ENCODE assay signal across 21 cellular contexts in the genomic region with DNA sequence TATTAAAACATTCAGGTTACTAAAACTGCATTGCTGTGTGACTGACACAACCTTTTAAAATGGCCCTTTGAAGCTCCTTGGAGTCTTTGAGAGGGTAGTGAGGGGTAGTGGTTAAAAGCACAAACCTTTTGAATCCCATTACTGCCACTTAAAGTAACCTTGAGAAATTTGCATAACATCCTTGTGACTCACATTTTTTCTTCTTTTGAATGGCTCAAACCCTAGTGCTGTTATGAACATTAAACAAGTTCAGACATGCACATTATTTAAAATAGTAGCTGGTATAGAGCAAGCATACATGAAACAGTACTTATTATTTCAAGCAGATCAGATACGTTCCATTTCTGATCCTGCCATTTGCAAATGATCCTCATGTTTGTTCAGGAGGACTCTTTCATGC. TPM values are rescaled to one million over a fixed set of nuclear protein-coding genes. Genes with fewer than 3 reads are reported as not detected.
DNase-seq lines count a peak whose midpoint lies in the region; ATAC-seq, FAIRE-seq and TF ChIP-seq lines count a peak whose summit lies in the region.
"Had no signal": no experiment of that assay in that cellular context is flagged by ENCODE, and none has a peak within 500 bp of the region (broad histone marks: within the 10 kb centered on the region; RNA-seq: fewer than 3 reads in every experiment).

No MANE protein-coding gene starts in this region.

- dilution Hi-C loops in mammary epithelial cell (cut with HindIII; ENCODE audit: low sequenced_read_pairs) = no loop called here

- no TSS peak for BruUV-seq in mammary epithelial cell (replicated peaks; lab: Mats Ljungman, UMichigan)

- no peak overlapping the region for H3K18ac ChIP-seq in mesendoderm (ENCODE audit: low read length)

- no peak for TF ChIP-seq POLR2A in gastroesophageal sphincter (IDR thresholded peaks at IDR 0.05)

- H3K9me3 ChIP-seq in mammary epithelial cell (replicated peaks; ENCODE audit: insufficient read depth, low read length) = no peaks in the 10 kb centered on the region
- no peaks in the 10 kb centered on the region for H3K9me3 ChIP-seq in gastroesophageal sphincter
- no peaks in the 10 kb centered on the region for H3K9me3 ChIP-seq in kidney (ENCODE audit: control insufficient read depth in 1 of 2, low read length in 2 of 2)
- H3K9me3 ChIP-seq: Peyer's patch had no signal

- in situ Hi-C loops in mammary epithelial cell (cut with MboI; ENCODE audit: low sequenced_read_pairs in 2 of 2) = loop anchor here in 1 of 2 donors (10.0 kb wide), 1 partner anchor 361 kb away; no protein-coding TSS in a partner anchor

- H3K4me3 ChIP-seq in GM06990 (replicated peaks; ENCODE audit: low read depth, low read length) = no peak overlapping the region
- no peak overlapping the region for H3K4me3 ChIP-seq in mammary epithelial cell (replicated peaks in 1 of 3; ENCODE audit: insufficient read depth in 1 of 3, low read depth in 2 of 3, low read length in 3 of 3)
- no peak overlapping the region for H3K4me3 ChIP-seq in mesendoderm (ENCODE audit: low read length)
- H3K4me3 ChIP-seq in gastroesophageal sphincter = no peak overlapping the region
- no peak overlapping the region for H3K4me3 ChIP-seq in kidney (ENCODE audit: low read length in 2 of 2)
- H3K4me3 ChIP-seq: BLaER1 treated with 17β-estradiol and CSF1 and Interleukin-3, amounts not matched to agents 10 nM and 100 nM; Peyer's patch had no signal

- H3K4me2 ChIP-seq in mammary epithelial cell (ENCODE audit: insufficient read depth, low read depth, low read length) = peak overlapping the region; percentile 59
- H3K4me2 ChIP-seq in mesendoderm (ENCODE audit: low read length) = no peak overlapping the region

- no peaks in the 10 kb centered on the region for H4K20me1 ChIP-seq in mammary epithelial cell (ENCODE audit: insufficient read depth, low read length)
- H4K20me1 ChIP-seq: BLaER1 treated with 17β-estradiol and CSF1 and Interleukin-3, amounts not matched to agents 10 nM and 100 nM had no signal

- CTCF ChIA-PET in mammary epithelial cell (lab: Charles Lee; ENCODE audit: low non-redundant PET) = interaction anchor here (0.6 kb wide), 1 partner anchor 89 kb away, joined by 3 read pairs; no protein-coding TSS in a partner anchor

- H3K56ac ChIP-seq in mesendoderm (ENCODE audit: low read length) = no peak overlapping the region

- no peak overlapping the region for H3K9ac ChIP-seq in mammary epithelial cell (ENCODE audit: insufficient read depth, low read length)
- no peak overlapping the region for H3K9ac ChIP-seq in mesendoderm (ENCODE audit: low read length)
- H3K9ac ChIP-seq in kidney (ENCODE audit: low read length in 2 of 2) = no peak overlapping the region
- H3K9ac ChIP-seq: BLaER1 treated with 17β-estradiol and CSF1 and Interleukin-3, amounts not matched to agents 10 nM and 100 nM had no signal

- H2BK120ac ChIP-seq in mesendoderm (ENCODE audit: low read depth, low read length) = no peak overlapping the region

- peak overlapping the region; percentile 86 for H2AFZ ChIP-seq in mammary epithelial cell (ENCODE audit: low read depth, low read length)

- no peak overlapping the region for H4K8ac ChIP-seq in mesendoderm (ENCODE audit: low read depth, low read length)

- peak overlapping the region; percentile 66 for H3K27ac ChIP-seq in mammary epithelial cell (ENCODE audit: insufficient read depth, low read depth, low read length)
- H3K27ac ChIP-seq in mesendoderm (ENCODE audit: low read depth, low read length) = no peak overlapping the region
- no peak overlapping the region for H3K27ac ChIP-seq in gastroesophageal sphincter
- H3K27ac ChIP-seq in kidney (ENCODE audit: low read depth in 2 of 2, low read length in 2 of 2) = no peak overlapping the region
- H3K27ac ChIP-seq: BLaER1 treated with 17β-estradiol and CSF1 and Interleukin-3, amounts not matched to agents 10 nM and 100 nM; Peyer's patch had no signal

- H3K79me1 ChIP-seq in mesendoderm (ENCODE audit: low read length) = no peaks in the 10 kb centered on the region

- H2BK5ac ChIP-seq in mesendoderm (ENCODE audit: low read length) = no peak overlapping the region

- H2AK5ac ChIP-seq in mesendoderm (ENCODE audit: low read length) = no peak overlapping the region

- no peak overlapping the region for H3K23ac ChIP-seq in mesendoderm (ENCODE audit: low read length)

- H3K4ac ChIP-seq in mesendoderm (ENCODE audit: low read depth, low read length) = no peak overlapping the region

- H3K36me3 ChIP-seq in GM06990 (ENCODE audit: control insufficient read depth, insufficient read depth, low read length) = no peaks in the 10 kb centered on the region
- no peaks in the 10 kb centered on the region for H3K36me3 ChIP-seq in mammary epithelial cell (ENCODE audit: insufficient read depth, low read length)
- no peaks in the 10 kb centered on the region for H3K36me3 ChIP-seq in mesendoderm (ENCODE audit: control insufficient read depth, insufficient read depth, low read length)
- no peaks in the 10 kb centered on the region for H3K36me3 ChIP-seq in gastroesophageal sphincter
- no peaks in the 10 kb centered on the region for H3K36me3 ChIP-seq in kidney (ENCODE audit: control insufficient read depth in 1 of 2, insufficient read depth in 2 of 2, low read length in 2 of 2)
- H3K36me3 ChIP-seq: BLaER1 treated with 17β-estradiol and CSF1 and Interleukin-3, amounts not matched to agents 10 nM and 100 nM; Peyer's patch had no signal

- peak overlapping the region; percentile 6 for H2BK15ac ChIP-seq in mesendoderm (replicated peaks; ENCODE audit: low read depth)

- no peak for FAIRE-seq in kidney (lab: Jason Lieb, UNC)
- FAIRE-seq: urothelium cell line had no signal

- H3K4me1 ChIP-seq in mammary epithelial cell (ENCODE audit: insufficient read depth, low read length) (peaks cover 27% of the 10 kb centered on the region), mesendoderm (ENCODE audit: control insufficient read depth, low read depth, low read length) (no peaks in the 10 kb centered on the region), gastroesophageal sphincter (peaks cover 0 to 30% (median 10%) of the 10 kb centered on the region in 3 donors), kidney (ENCODE audit: control insufficient read depth in 1 of 2, insufficient read depth in 1 of 2, low read depth in 1 of 2, low read length in 2 of 2) (peaks cover 4 to 6% of the 10 kb centered on the region in 2 donors)

- no peak overlapping the region for H4K5ac ChIP-seq in mesendoderm (ENCODE audit: low read length)

- no peaks in the 10 kb centered on the region for H3K27me3 ChIP-seq in GM06990 (replicated peaks; ENCODE audit: control insufficient read depth, insufficient read depth, low read length)
- no peaks in the 10 kb centered on the region for H3K27me3 ChIP-seq in mammary epithelial cell (ENCODE audit: insufficient read depth, low read length)
- H3K27me3 ChIP-seq in mesendoderm (ENCODE audit: insufficient read depth, low read length, poor library complexity) = no peaks in the 10 kb centered on the region
- peaks cover 9% of the 10 kb centered on the region for H3K27me3 ChIP-seq in gastroesophageal sphincter
- H3K27me3 ChIP-seq: BLaER1 treated with 17β-estradiol and CSF1 and Interleukin-3, amounts not matched to agents 10 nM and 100 nM; Peyer's patch had no signal

- no peak for TF ChIP-seq EP300 in gastroesophageal sphincter (IDR thresholded peaks at IDR 0.05)

- DNase-seq in GM06990 (ENCODE audit: extremely low read depth, insufficient read length) (peak; percentile 36), NCI-H1048 (lab: John Stamatoyannopoulos, UW) (peak; percentile 83), mammary epithelial cell (peak; percentile 74), mesendoderm (no peak), OCI-M2 (lab: John Stamatoyannopoulos, UW; ENCODE audit: unreplicated experiment) (no peak), DMS153 treated with DMSO at 0.1 percent for 48 hours (lab: John Stamatoyannopoulos, UW; ENCODE audit: unreplicated experiment) (no peak), kidney (no peak)
- DNase-seq: activated CD4-positive, alpha-beta T cell treated with anti-CD3 and anti-CD28 coated beads, Interleukin-2, amount 10 ng/mL, durations not matched to agents 7 days and 5 days; DND-41; effector CD4-positive, alpha-beta T cell; glutamatergic neuron; H9; naive thymus-derived CD4-positive, alpha-beta T cell; NCI-H446 treated with DMSO at 0.1 percent for 48 hours; Peyer's patch; stimulated activated CD4-positive, alpha-beta T cell treated with anti-CD3 and anti-CD28 coated beads, Interleukin-4, amount 100 ng/mL, for 24 hours; stimulated activated naive CD4-positive, alpha-beta T cell; T-helper 2 cell had no signal

- WGBS in mammary epithelial cell (ENCODE audit: low coverage, missing lambda C conversion rate) = 0% methylated on average over 1 of the region's 1 CpG
- WGBS in mesendoderm (ENCODE audit: extremely low coverage, insufficient coverage, low lambda C conversion rate) = no CpG with 5 or more reads among the region's 1 CpG
- 89 to 100% methylated on average over 1 of the region's 1 CpG for WGBS in gastroesophageal sphincter (ENCODE audit: low coverage in 1 of 2), 2 donors

- ATAC-seq in gastroesophageal sphincter = no peak
- ATAC-seq: naive thymus-derived CD4-positive, alpha-beta T cell had no signal

- TF ChIP-seq CTCF in GM06990 (IDR thresholded peaks at IDR 0.05; ENCODE audit: insufficient read depth, low read length, poor library complexity, severe bottlenecking) = no peak
- no peak for TF ChIP-seq CTCF in mammary epithelial cell (conservative IDR thresholded peaks at IDR 0.05 in 1 of 2, IDR thresholded peaks at IDR 0.05 in 1 of 2; ENCODE audit: extremely low read depth in 1 of 2, insufficient read depth in 1 of 2, low read depth in 1 of 2, low read length in 2 of 2)
- TF ChIP-seq CTCF in gastroesophageal sphincter (IDR thresholded peaks at IDR 0.05) = no peak
- TF ChIP-seq CTCF in kidney (IDR thresholded peaks at IDR 0.05; ENCODE audit: borderline replicate concordance, extremely low read depth, insufficient read depth) = no peak

- intact Hi-C loops in mammary epithelial cell (cut with micrococcal nuclease) (loop anchor here (10.0 kb wide), 1 partner anchor 201 kb away; a partner anchor contains a TSS), kidney (cut with DNase I) (no loop called here)

- H3K79me2 ChIP-seq in mammary epithelial cell (ENCODE audit: insufficient read depth, low read length) (no peaks in the 10 kb centered on the region), mesendoderm (ENCODE audit: control insufficient read depth, insufficient read depth, low read length) (no peaks in the 10 kb centered on the region)

RNA-seq across cellular contexts. Expression of a gene that starts 3.7 kb away (rescaled TPM):
- 10 to 100 TPM; 12.3 to 78.7 TPM for total RNA-seq in mammary epithelial cell
- polyA plus RNA-seq in mammary epithelial cell = 8.6 TPM
- 33.0 TPM for polyA minus RNA-seq in mammary epithelial cell
- 3.8 TPM for polyA plus RNA-seq in mesendoderm (2013, experiment 1 of 2)
- 3.5 TPM for polyA plus RNA-seq in mesendoderm (2013, experiment 2 of 2)
- 1 to 10 TPM in 2 of 4 donors, under 1 TPM in 2; 0.50 to 5.3 (median 1.8) TPM for total RNA-seq in gastroesophageal sphincter
- 86.0 TPM for total RNA-seq in kidney
- polyA plus RNA-seq in kidney (ENCODE audit: insufficient read depth, low read depth, low replicate concordance) = 6.2 TPM
- total RNA-seq: activated CD4-positive, alpha-beta T cell treated with anti-CD3 and anti-CD28 coated beads, Interleukin-2, amount 10 ng/mL, durations not matched to agents 7 days and 5 days had no signal

Comparison
In these comparisons a context has a peak if more than half of its experiments do, and no peak if none do; other contexts are left out.
1. DNase-seq: peak in GM06990 (single experiment), NCI-H1048 (single experiment) and mammary epithelial cell (single experiment); none in mesendoderm (single experiment), OCI-M2 (single experiment), DMS153 treated with DMSO at 0.1 percent for 48 hours (single experiment) and kidney (single experiment).